In genomic region chr9:37430841-37431597, GRCh38 we compare ENCODE assay signal across 9 cellular contexts. TPM values are rescaled to one million over a fixed set of nuclear protein-coding genes. Genes with fewer than 3 reads are reported as not detected.
DNase-seq lines count a peak whose midpoint lies in the region; ATAC-seq and TF ChIP-seq lines count a peak whose summit lies in the region.
"Had no signal": no experiment of that assay in that cellular context is flagged by ENCODE, and none has a peak within 500 bp of the region (broad histone marks: within the 10 kb centered on the region; RNA-seq: fewer than 3 reads in every experiment).

No MANE protein-coding gene starts in this region.

- no peak for TF ChIP-seq CTCF in prostate gland (IDR thresholded peaks at IDR 0.05)

- H3K27ac ChIP-seq in prostate gland, result no peak overlapping the region

- no peak for ATAC-seq in activated CD8-positive, alpha-beta T cell treated with anti-CD3 and anti-CD28 coated beads, Interleukin-2, amount 10 ng/mL, durations not matched to agents 7 days and 5 days
- ATAC-seq in stimulated activated effector memory CD8-positive, alpha-beta T cell treated with anti-CD3 and anti-CD28 coated beads, Interleukin-12 subunit alpha, Interleukin-12 subunit beta, amount 100 ng/mL, for 72 hours, result no peak

- H3K4me1 ChIP-seq in prostate gland (replicated peaks), result no peaks in the 10 kb centered on the region

- H3K4me1 Mint-ChIP-seq in activated CD8-positive, alpha-beta T cell treated with anti-CD3 and anti-CD28 coated beads, Interleukin-2, amount 10 ng/mL, durations not matched to agents 7 days and 5 days (ENCODE audit: low read depth), result no peaks in the 10 kb centered on the region
- H3K4me1 Mint-ChIP-seq in stimulated activated effector memory CD8-positive, alpha-beta T cell treated with anti-CD3 and anti-CD28 coated beads, Interleukin-12 subunit alpha, Interleukin-12 subunit beta, amount 100 ng/mL, for 72 hours, result peaks cover 4% of the 10 kb centered on the region

- H3K36me3 Mint-ChIP-seq in activated CD8-positive, alpha-beta T cell treated with anti-CD3 and anti-CD28 coated beads, Interleukin-2, amount 10 ng/mL, durations not matched to agents 7 days and 5 days (ENCODE audit: low read depth), result peaks cover 38% of the 10 kb centered on the region
- peaks cover 64% of the 10 kb centered on the region for H3K36me3 Mint-ChIP-seq in stimulated activated effector memory CD8-positive, alpha-beta T cell treated with anti-CD3 and anti-CD28 coated beads, Interleukin-12 subunit alpha, Interleukin-12 subunit beta, amount 100 ng/mL, for 72 hours

- no peaks in the 10 kb centered on the region for H3K27me3 ChIP-seq in prostate gland (replicated peaks; ENCODE audit: insufficient read depth)

- H3K27ac Mint-ChIP-seq in activated CD8-positive, alpha-beta T cell treated with anti-CD3 and anti-CD28 coated beads, Interleukin-2, amount 10 ng/mL, durations not matched to agents 7 days and 5 days, result peak overlapping the region; percentile 55
- peak overlapping the region; percentile 40 for H3K27ac Mint-ChIP-seq in stimulated activated effector memory CD8-positive, alpha-beta T cell treated with anti-CD3 and anti-CD28 coated beads, Interleukin-12 subunit alpha, Interleukin-12 subunit beta, amount 100 ng/mL, for 72 hours

- no peaks in the 10 kb centered on the region for H3K36me3 ChIP-seq in prostate gland

- H3K9me3 Mint-ChIP-seq in activated CD8-positive, alpha-beta T cell treated with anti-CD3 and anti-CD28 coated beads, Interleukin-2, amount 10 ng/mL, durations not matched to agents 7 days and 5 days (ENCODE audit: insufficient read depth), result no peaks in the 10 kb centered on the region
- H3K9me3 Mint-ChIP-seq in stimulated activated effector memory CD8-positive, alpha-beta T cell treated with anti-CD3 and anti-CD28 coated beads, Interleukin-12 subunit alpha, Interleukin-12 subunit beta, amount 100 ng/mL, for 72 hours, result no peaks in the 10 kb centered on the region

- intact Hi-C loops in prostate gland (cut with DNase I), result no loop called here

- H3K27me3 Mint-ChIP-seq in activated CD8-positive, alpha-beta T cell treated with anti-CD3 and anti-CD28 coated beads, Interleukin-2, amount 10 ng/mL, durations not matched to agents 7 days and 5 days (ENCODE audit: low read depth), result no peaks in the 10 kb centered on the region

- DNase-seq in NCI-H187 (lab: John Stamatoyannopoulos, UW), result peak; percentile 2 to 17
- DNase-seq in NCI-H187 treated with DMSO at 0.1 percent for 48 hours (lab: John Stamatoyannopoulos, UW), result no peak
- DNase-seq in activated CD8-positive, alpha-beta T cell treated with anti-CD3 and anti-CD28 coated beads, Interleukin-2, amount 10 ng/mL, durations not matched to agents 7 days and 5 days, result no peak
- DNase-seq in inferior parietal cortex (ENCODE audit: extremely low spot score), result peak; percentile 67
- no peak for DNase-seq in stimulated activated effector memory CD8-positive, alpha-beta T cell treated with anti-CD3 and anti-CD28 coated beads, Interleukin-12 subunit alpha, Interleukin-12 subunit beta, amount 100 ng/mL, for 72 hours (ENCODE audit: low spot score in 2 of 2)
- DNase-seq in ureter (ENCODE audit: low spot score), result no peak
- DNase-seq in prostate gland (ENCODE audit: low spot score), result no peak
- no peak for DNase-seq in effector CD8-positive, alpha-beta T cell (lab: John Stamatoyannopoulos, UW)
- DNase-seq: ACHN had no signal

- H3K9me3 ChIP-seq in prostate gland, result no peaks in the 10 kb centered on the region

- no peak for TF ChIP-seq POLR2A in prostate gland (IDR thresholded peaks at IDR 0.05)

- H3K4me3 Mint-ChIP-seq in activated CD8-positive, alpha-beta T cell treated with anti-CD3 and anti-CD28 coated beads, Interleukin-2, amount 10 ng/mL, durations not matched to agents 7 days and 5 days, result no peak overlapping the region
- H3K4me3 Mint-ChIP-seq in stimulated activated effector memory CD8-positive, alpha-beta T cell treated with anti-CD3 and anti-CD28 coated beads, Interleukin-12 subunit alpha, Interleukin-12 subunit beta, amount 100 ng/mL, for 72 hours, result no peak overlapping the region

- no peak overlapping the region for H3K4me3 ChIP-seq in prostate gland

- 74% methylated on average over 14 of the region's 14 CpGs for WGBS in prostate gland

- POLR2A ChIA-PET in activated CD8-positive, alpha-beta T cell treated with anti-CD3 and anti-CD28 coated beads, Interleukin-2, amount 10 ng/mL, durations not matched to agents 7 days and 5 days (lab: Charles Lee), result no interaction called here

- CTCF ChIA-PET in activated CD8-positive, alpha-beta T cell treated with anti-CD3 and anti-CD28 coated beads, Interleukin-2, amount 10 ng/mL, durations not matched to agents 7 days and 5 days (lab: Charles Lee), result no interaction called here

RNA-seq across cellular contexts. Expression of gene GRHPR, which starts 8.5 kb away (rescaled TPM):
- 10 to 100 TPM; 57.8 to 62.3 TPM for total RNA-seq in activated CD8-positive, alpha-beta T cell treated with anti-CD3 and anti-CD28 coated beads, Interleukin-2, amount 10 ng/mL, durations not matched to agents 7 days and 5 days
- 74.2 TPM for total RNA-seq in ureter
- total RNA-seq in prostate gland, result 100 to 1,000 TPM; 191 to 275 TPM

RNA-seq across cellular contexts. Expression of gene ZBTB5, which starts 34.2 kb away (rescaled TPM):
- 1 to 10 TPM; 9.2 to 9.4 TPM for total RNA-seq in activated CD8-positive, alpha-beta T cell treated with anti-CD3 and anti-CD28 coated beads, Interleukin-2, amount 10 ng/mL, durations not matched to agents 7 days and 5 days
- 12.6 TPM for total RNA-seq in ureter
- total RNA-seq in prostate gland, result 10 to 100 TPM; 17.8 to 26.6 TPM

RNA-seq across cellular contexts. Expression of gene POLR1E, which starts 54.7 kb away (rescaled TPM):
- 10 to 100 TPM; 38.2 to 39.0 TPM for total RNA-seq in activated CD8-positive, alpha-beta T cell treated with anti-CD3 and anti-CD28 coated beads, Interleukin-2, amount 10 ng/mL, durations not matched to agents 7 days and 5 days
- 27.5 TPM for total RNA-seq in ureter
- 10 to 100 TPM; 20.7 to 21.0 TPM for total RNA-seq in prostate gland

Comparison
In these comparisons a context has a peak if more than half of its experiments do, and no peak if none do; other contexts are left out.
1. DNase-seq: peak in NCI-H187 (2 of 2) and inferior parietal cortex (single experiment); none in NCI-H187 treated with DMSO at 0.1 percent for 48 hours (single experiment), activated CD8-positive, alpha-beta T cell treated with anti-CD3 and anti-CD28 coated beads, Interleukin-2, amount 10 ng/mL, durations not matched to agents 7 days and 5 days (single experiment), stimulated activated effector memory CD8-positive, alpha-beta T cell treated with anti-CD3 and anti-CD28 coated beads, Interleukin-12 subunit alpha, Interleukin-12 subunit beta, amount 100 ng/mL, for 72 hours (0 of 2), ureter (single experiment), prostate gland (single experiment) and effector CD8-positive, alpha-beta T cell (single experiment).